ENCODE assay signal across 2 cellular contexts in the genomic region with DNA sequence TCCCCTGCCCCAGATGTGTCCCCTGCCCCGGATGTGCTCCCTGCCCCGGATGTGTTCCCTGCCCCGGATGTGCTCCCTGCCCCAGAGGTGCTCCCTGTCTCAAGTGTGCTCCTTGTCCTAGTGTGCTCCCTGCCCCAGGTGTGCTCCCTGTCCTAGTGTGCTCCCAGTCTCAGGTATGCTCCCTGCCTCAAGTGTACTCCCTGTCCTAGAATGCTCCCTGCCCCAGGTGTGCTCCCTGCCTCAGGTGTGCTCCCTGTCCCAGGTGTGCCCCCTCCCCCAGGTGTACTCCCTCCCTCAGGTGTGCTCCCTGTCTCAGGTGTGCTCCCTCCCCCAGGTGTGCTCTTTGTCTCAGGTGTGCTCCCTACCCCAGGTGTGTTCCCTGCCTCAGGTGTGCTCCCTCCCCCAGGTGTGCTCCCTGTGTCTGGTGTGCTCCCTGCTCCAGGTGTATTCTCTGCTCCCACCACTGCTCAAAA.
TF ChIP-seq lines count a peak whose summit lies in the region.

No MANE protein-coding gene starts in this region.

TF ChIP-seq in HEK293T, 16 proteins besides CTCF, POLR2A, EP300 and RAD21 (continued from another document):
- TF ChIP-seq, protein P1, sequence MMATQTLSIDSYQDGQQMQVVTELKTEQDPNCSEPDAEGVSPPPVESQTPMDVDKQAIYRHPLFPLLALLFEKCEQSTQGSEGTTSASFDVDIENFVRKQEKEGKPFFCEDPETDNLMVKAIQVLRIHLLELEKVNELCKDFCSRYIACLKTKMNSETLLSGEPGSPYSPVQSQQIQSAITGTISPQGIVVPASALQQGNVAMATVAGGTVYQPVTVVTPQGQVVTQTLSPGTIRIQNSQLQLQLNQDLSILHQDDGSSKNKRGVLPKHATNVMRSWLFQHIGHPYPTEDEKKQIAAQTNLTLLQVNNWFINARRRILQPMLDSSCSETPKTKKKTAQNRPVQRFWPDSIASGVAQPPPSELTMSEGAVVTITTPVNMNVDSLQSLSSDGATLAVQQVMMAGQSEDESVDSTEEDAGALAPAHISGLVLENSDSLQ (IDR thresholded peaks at IDR 0.05): peak; percentile 66
- TF ChIP-seq ZNF384 (IDR thresholded peaks at IDR 0.05): no peak
- peak; percentile 53; the same call in 1 of the 2 replicates for TF ChIP-seq CTBP1 (IDR thresholded peaks at IDR 0.05; ENCODE audit: borderline replicate concordance)
- TF ChIP-seq LEF1 (IDR thresholded peaks at IDR 0.05; ENCODE audit: borderline replicate concordance): no peak
- no peak for TF ChIP-seq NFRKB (IDR thresholded peaks at IDR 0.05)
- TF ChIP-seq TARDBP (IDR thresholded peaks at IDR 0.05): no peak
- TF ChIP-seq HDGF (IDR thresholded peaks at IDR 0.05; ENCODE audit: borderline replicate concordance): no peak

TF ChIP-seq in H1, 55 proteins besides CTCF, POLR2A, EP300 and RAD21 (continued from another document):
- TF ChIP-seq ATF2 (IDR thresholded peaks at IDR 0.05; ENCODE audit: low read length) (no peak), EZH2 (IDR thresholded peaks at IDR 0.05; ENCODE audit: low read depth, low read length, severe bottlenecking) (no peak), SIN3A (conservative IDR thresholded peaks at IDR 0.05 in 1 of 2, IDR thresholded peaks at IDR 0.05 in 1 of 2; ENCODE audit: low read depth in 1 of 2, low read length in 2 of 2) (no peak), POLR2AphosphoS5 (IDR thresholded peaks at IDR 0.05; ENCODE audit: low read depth, low read length) (no peak)
